ENCODE assay signal across 24 cellular contexts in the genomic region with DNA sequence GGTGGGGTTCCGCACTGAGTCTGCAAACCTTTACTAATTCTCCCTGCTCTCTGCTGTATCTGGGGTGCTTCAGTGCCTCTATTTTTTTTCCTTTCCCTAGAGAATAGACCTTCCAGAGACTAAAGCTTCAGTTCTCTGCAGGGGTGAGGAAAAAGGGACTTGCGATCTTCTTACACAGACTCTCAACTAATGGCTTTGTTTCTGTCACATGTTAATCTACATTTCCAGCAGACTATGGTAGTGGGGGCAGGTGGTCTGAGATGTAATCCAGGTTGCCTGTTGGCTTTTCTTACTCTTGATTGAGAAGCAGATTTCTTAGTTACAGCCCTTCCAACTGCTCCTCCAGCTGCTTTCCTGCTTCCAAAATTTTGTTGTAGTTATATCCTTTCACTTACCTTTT.
"Had no signal": no experiment of that assay in that cellular context is flagged by ENCODE, and none has a peak within 500 bp of the region (broad histone marks: within the 10 kb centered on the region; RNA-seq: fewer than 3 reads in every experiment).

No MANE protein-coding gene starts in this region.

- H3K4me1 Mint-ChIP-seq: immature natural killer cell; memory B cell; naive B cell; stimulated activated effector memory CD8-positive, alpha-beta T cell treated with anti-CD3 and anti-CD28 coated beads, Interleukin-12 subunit alpha, Interleukin-12 subunit beta, amount 100 ng/mL, for 72 hours had no signal

- H3K27ac ChIP-seq: epithelial cell of prostate, esophagus muscularis mucosa, gastrocnemius medialis, heart right ventricle, left ventricle myocardium inferior, lower lobe of right lung, psoas muscle, right lobe of liver, suprapubic skin, thyroid gland had no signal

- ATAC-seq: gastrocnemius medialis; heart right ventricle; left cardiac atrium; lower lobe of right lung; psoas muscle; right lobe of liver; stimulated activated effector memory CD8-positive, alpha-beta T cell treated with anti-CD3 and anti-CD28 coated beads, Interleukin-12 subunit alpha, Interleukin-12 subunit beta, amount 100 ng/mL, for 72 hours; stimulated activated naive CD8-positive, alpha-beta T cell treated with anti-CD3 and anti-CD28 coated beads, Interleukin-15, Interleukin-2, amounts not matched to agents 100 U/mL and 50 U/mL, for 24 hours had no signal

- H3K9me3 ChIP-seq: gastrocnemius medialis, right lobe of liver, thyroid gland had no signal

- H3K27me3 ChIP-seq: gastrocnemius medialis, right lobe of liver, thyroid gland had no signal

- H3K4me3 ChIP-seq: esophagus muscularis mucosa, gastrocnemius medialis, heart right ventricle, left ventricle myocardium inferior, lower lobe of right lung, psoas muscle, right lobe of liver, suprapubic skin, thyroid gland had no signal

- H3K4me3 Mint-ChIP-seq: immature natural killer cell; memory B cell; naive B cell; nephron; stimulated activated effector memory CD8-positive, alpha-beta T cell treated with anti-CD3 and anti-CD28 coated beads, Interleukin-12 subunit alpha, Interleukin-12 subunit beta, amount 100 ng/mL, for 72 hours; type B pancreatic cell had no signal

- DNase-seq: effector memory CD4-positive, alpha-beta T cell; gastrocnemius medialis; heart right ventricle; hypothalamus; immature natural killer cell; kidney; left cardiac atrium; left ventricle myocardium inferior; lower lobe of right lung; naive B cell; psoas muscle; retina; right lobe of liver; stimulated activated CD4-positive, alpha-beta T cell treated with anti-CD3 and anti-CD28 coated beads, Interleukin-4, amount 100 ng/mL, for 1 hour; stimulated activated CD8-positive, alpha-beta memory T cell treated with anti-CD3 and anti-CD28 coated beads, Interleukin-4, amount 100 ng/mL, for 48 hours; stimulated activated naive CD8-positive, alpha-beta T cell treated with anti-CD3 and anti-CD28 coated beads, Interleukin-15, Interleukin-2, amounts not matched to agents 100 U/mL and 50 U/mL, for 24 hours; thyroid gland had no signal

- H3K4me1 ChIP-seq: esophagus muscularis mucosa, gastrocnemius medialis, heart right ventricle, left ventricle myocardium inferior, lower lobe of right lung, psoas muscle, right lobe of liver, suprapubic skin, thyroid gland had no signal

- H3K36me3 Mint-ChIP-seq: stimulated activated effector memory CD8-positive, alpha-beta T cell treated with anti-CD3 and anti-CD28 coated beads, Interleukin-12 subunit alpha, Interleukin-12 subunit beta, amount 100 ng/mL, for 72 hours had no signal

- H3K36me3 ChIP-seq: esophagus muscularis mucosa, gastrocnemius medialis, heart right ventricle, left ventricle myocardium inferior, lower lobe of right lung, right lobe of liver, suprapubic skin, thyroid gland had no signal

- H3K27ac Mint-ChIP-seq: immature natural killer cell; memory B cell; naive B cell; nephron; stimulated activated effector memory CD8-positive, alpha-beta T cell treated with anti-CD3 and anti-CD28 coated beads, Interleukin-12 subunit alpha, Interleukin-12 subunit beta, amount 100 ng/mL, for 72 hours; type B pancreatic cell had no signal
